8 cellular contexts compared by ENCODE assay signal in the genomic region with DNA sequence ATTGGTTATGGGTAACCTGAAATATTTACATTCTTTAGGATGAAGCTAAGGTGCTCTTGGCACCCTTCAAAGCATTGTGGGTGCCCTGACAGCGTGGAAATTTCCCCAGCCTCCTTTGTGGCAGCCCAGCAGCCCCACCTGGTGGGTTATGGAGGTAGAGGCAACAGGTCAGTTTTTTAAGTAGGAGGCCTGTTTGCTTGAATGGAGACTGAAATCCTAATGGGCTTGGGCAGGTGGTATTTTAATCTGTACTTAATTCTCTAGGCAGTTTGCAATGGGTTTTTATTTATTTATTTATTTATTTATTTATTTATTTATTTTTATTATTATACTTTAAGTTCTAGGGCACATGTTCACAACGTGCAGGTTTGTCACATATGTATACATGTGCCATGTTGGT.
A peak's percentile ranks its signal among the peaks of the same experiment; 100 is the strongest.
DNase-seq lines count a peak whose midpoint lies in the region; ATAC-seq and TF ChIP-seq lines count a peak whose summit lies in the region.

No MANE protein-coding gene starts in this region.

- H3K4me2 ChIP-seq in MM.1S (ENCODE audit: low read depth, low read length), result no peak overlapping the region

- no peaks in the 10 kb centered on the region for H3K9me3 ChIP-seq in CD4-positive, alpha-beta memory T cell (ENCODE audit: control insufficient read depth in 1 of 2, low read length in 2 of 2)
- no peaks in the 10 kb centered on the region for H3K9me3 ChIP-seq in MM.1S (replicated peaks; ENCODE audit: insufficient read depth, low read length)
- H3K9me3 ChIP-seq in tibial artery, result no peaks in the 10 kb centered on the region

- intact Hi-C loops in CD4-positive, alpha-beta memory T cell (cut with micrococcal nuclease), result loop anchor here (1.0 to 5.0 kb wide), 3 partner anchors 16 to 1480 kb away; no protein-coding TSS in a partner anchor
- intact Hi-C loops in activated CD4-positive, alpha-beta T cell treated with anti-CD3 and anti-CD28 coated beads for 36 hours (cut with DNase I, micrococcal nuclease), result loop anchor here (1.0 to 2.0 kb wide), 5 partner anchors 16 to 371 kb away; no protein-coding TSS in a partner anchor
- intact Hi-C loops in tibial artery (cut with DNase I; ENCODE audit: low total_unique reads), result no loop called here

- no peaks in the 10 kb centered on the region for H3K9me2 ChIP-seq in MM.1S (replicated peaks; ENCODE audit: insufficient read depth, low read length)

- H3K27ac Mint-ChIP-seq in CD4-positive, alpha-beta memory T cell, result no peak overlapping the region
- H3K27ac Mint-ChIP-seq in activated CD4-positive, alpha-beta T cell treated with anti-CD3 and anti-CD28 coated beads for 36 hours, result no peak overlapping the region

- peaks cover 0 to 5% (median 0%) of the 10 kb centered on the region in 8 donors for H3K9me3 Mint-ChIP-seq in CD4-positive, alpha-beta memory T cell
- peaks cover 2% of the 10 kb centered on the region for H3K9me3 Mint-ChIP-seq in activated CD4-positive, alpha-beta T cell treated with anti-CD3 and anti-CD28 coated beads for 36 hours (ENCODE audit: low read depth)

- H3K27me3 ChIP-seq in CD4-positive, alpha-beta memory T cell (ENCODE audit: insufficient read depth, low read length), result no peaks in the 10 kb centered on the region
- H3K27me3 ChIP-seq in MM.1S (replicated peaks; ENCODE audit: insufficient read depth, low read length) (no peaks in the 10 kb centered on the region), tibial artery (no peaks in the 10 kb centered on the region)

- CTCF ChIA-PET in CD4-positive, alpha-beta memory T cell (lab: Charles Lee; ENCODE audit: partially characterized antibody), result interaction anchor here (0.5 to 1.5 kb wide), 4 partner anchors 10 to 371 kb away, joined by 3 to 5 read pairs (median 4); no protein-coding TSS in a partner anchor
- CTCF ChIA-PET in activated CD4-positive, alpha-beta T cell treated with anti-CD3 and anti-CD28 coated beads for 36 hours (lab: Charles Lee), result interaction anchor here (0.6 to 1.4 kb wide), 2 partner anchors 31 to 108 kb away, joined by 3 read pairs; no protein-coding TSS in a partner anchor

- H3K36me3 Mint-ChIP-seq in CD4-positive, alpha-beta memory T cell, result peaks cover 0 to 3% of the 10 kb centered on the region in 2 donors
- no peaks in the 10 kb centered on the region for H3K36me3 Mint-ChIP-seq in activated CD4-positive, alpha-beta T cell treated with anti-CD3 and anti-CD28 coated beads for 36 hours (ENCODE audit: low read depth)

- no peak overlapping the region for H3K27ac ChIP-seq in CD4-positive, alpha-beta memory T cell (ENCODE audit: low read depth, low read length)
- no peak overlapping the region for H3K27ac ChIP-seq in MM.1S (ENCODE audit: low read length)
- no peak overlapping the region for H3K27ac ChIP-seq in tibial artery

- H4K20me1 ChIP-seq in MM.1S (ENCODE audit: insufficient read depth, low read length), result no peaks in the 10 kb centered on the region

- H3F3A ChIP-seq in MM.1S (ENCODE audit: insufficient read depth, low read length), result no peaks in the 10 kb centered on the region

- ATAC-seq in activated CD4-positive, alpha-beta T cell treated with anti-CD3 and anti-CD28 coated beads for 36 hours, result peak; percentile 77

- POLR2A ChIA-PET in CD4-positive, alpha-beta memory T cell (lab: Charles Lee; ENCODE audit: partially characterized antibody), result no interaction called here
- POLR2A ChIA-PET in activated CD4-positive, alpha-beta T cell treated with anti-CD3 and anti-CD28 coated beads for 36 hours (lab: Charles Lee), result no interaction called here

- H3K4me3 ChIP-seq in CD4-positive, alpha-beta memory T cell (ENCODE audit: low read length in 2 of 2), result no peak overlapping the region
- H3K4me3 ChIP-seq in MM.1S (ENCODE audit: low read length) (no peak overlapping the region), tibial artery (no peak overlapping the region)

- peak; percentile 39 to 52 (median 45) for DNase-seq in CD4-positive, alpha-beta memory T cell
- DNase-seq in GM20000 (ENCODE audit: low spot score), result peak; percentile 63
- peak; percentile 42 for DNase-seq in MM.1S
- DNase-seq in activated CD4-positive, alpha-beta T cell treated with anti-CD3 and anti-CD28 coated beads for 36 hours, result peak; percentile 81
- peak; percentile 74 for DNase-seq in dermis blood vessel endothelial cell
- peak; percentile 45 for DNase-seq in myocyte (ENCODE audit: low read depth)
- peak in 1 of 2 donors; percentile 24 for DNase-seq in tibial artery
- DNase-seq in cortex of kidney (lab: John Stamatoyannopoulos, UW), result no peak

- no peaks in the 10 kb centered on the region for H3K4me1 ChIP-seq in CD4-positive, alpha-beta memory T cell (ENCODE audit: insufficient read depth, low read length)
- no peaks in the 10 kb centered on the region for H3K4me1 ChIP-seq in MM.1S (ENCODE audit: low read length)
- H3K4me1 ChIP-seq in tibial artery, result no peaks in the 10 kb centered on the region

- no peak overlapping the region for H3K9ac ChIP-seq in MM.1S (ENCODE audit: low read length)

- 0 out of 2 replicates have a peak overlapping the region, but pooled peaks have one; percentile 16 for H2AFZ ChIP-seq in MM.1S (ENCODE audit: low read length)

- peaks cover 1% of the 10 kb centered on the region in 2 donors for H3K27me3 Mint-ChIP-seq in CD4-positive, alpha-beta memory T cell
- H3K27me3 Mint-ChIP-seq in activated CD4-positive, alpha-beta T cell treated with anti-CD3 and anti-CD28 coated beads for 36 hours, result no peaks in the 10 kb centered on the region

- peaks cover 0 to 2% (median 0%) of the 10 kb centered on the region in 4 donors for H3K4me1 Mint-ChIP-seq in CD4-positive, alpha-beta memory T cell
- H3K4me1 Mint-ChIP-seq in activated CD4-positive, alpha-beta T cell treated with anti-CD3 and anti-CD28 coated beads for 36 hours, result peaks cover 2% of the 10 kb centered on the region

- TF ChIP-seq CTCF in GM20000 (IDR thresholded peaks at IDR 0.05; ENCODE audit: extremely low read depth, missing control alignments), result peak; percentile 60
- peak; percentile 60 for TF ChIP-seq CTCF in MM.1S (IDR thresholded peaks at IDR 0.05; ENCODE audit: low read length)
- TF ChIP-seq CTCF in tibial artery (IDR thresholded peaks at IDR 0.05), result peak; percentile 50 to 57

- no peak overlapping the region for H3K4me3 Mint-ChIP-seq in CD4-positive, alpha-beta memory T cell
- H3K4me3 Mint-ChIP-seq in activated CD4-positive, alpha-beta T cell treated with anti-CD3 and anti-CD28 coated beads for 36 hours, result no peak overlapping the region

- H3K36me3 ChIP-seq in CD4-positive, alpha-beta memory T cell (ENCODE audit: insufficient read depth, low read length), result no peaks in the 10 kb centered on the region
- H3K36me3 ChIP-seq in MM.1S (replicated peaks; ENCODE audit: insufficient read depth, low read length) (no peaks in the 10 kb centered on the region), tibial artery (no peaks in the 10 kb centered on the region)

- H3K79me2 ChIP-seq in MM.1S (ENCODE audit: low read length), result no peaks in the 10 kb centered on the region
